In the genomic region with DNA sequence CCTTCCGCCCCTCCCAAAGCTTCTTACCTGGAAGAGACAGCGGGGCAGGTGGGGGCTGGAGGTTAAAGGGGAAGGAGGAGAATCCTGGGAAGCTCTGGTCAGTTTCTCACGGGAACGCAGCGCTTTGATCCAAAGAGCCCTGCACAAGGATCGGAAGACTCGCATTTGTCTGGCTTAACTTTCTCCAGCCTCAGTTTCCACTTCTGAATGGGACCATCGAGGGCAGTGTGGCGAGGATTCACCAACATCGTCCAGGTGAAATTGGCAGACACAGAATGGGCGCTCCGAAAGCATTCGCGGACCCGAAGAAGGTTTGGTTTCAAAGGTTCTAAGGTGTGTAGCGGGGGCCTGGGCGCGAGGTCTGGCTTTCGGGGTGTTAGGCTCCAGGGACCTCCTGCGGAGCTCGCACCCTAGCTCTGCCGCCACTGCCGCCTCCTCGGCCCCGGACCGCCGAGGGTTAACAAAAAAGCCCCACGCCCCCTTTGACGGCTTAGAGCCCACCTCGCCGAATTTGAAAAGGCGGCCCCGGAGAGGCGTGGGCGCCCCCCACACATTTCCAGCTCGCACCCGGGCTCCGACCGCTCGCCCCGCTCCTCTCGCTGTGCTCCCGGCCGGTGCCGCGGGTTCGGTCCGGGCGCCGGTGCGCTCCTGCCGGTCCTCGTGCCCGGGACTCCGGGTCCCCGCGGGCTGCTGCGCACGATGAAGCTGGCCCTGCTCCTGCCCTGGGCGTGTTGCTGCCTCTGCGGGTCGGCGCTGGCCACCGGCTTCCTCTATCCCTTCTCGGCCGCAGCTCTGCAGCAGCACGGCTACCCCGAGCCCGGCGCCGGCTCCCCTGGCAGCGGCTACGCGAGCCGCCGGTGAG, we compare ENCODE assay signal across 1 cellular context.
A peak's percentile ranks its signal among the peaks of the same experiment; 100 is the strongest.
TF ChIP-seq lines count a peak whose summit lies in the region.

A gene (plus strand): TSS at position 542 of the 862 bp plus-strand sequence. CDS start 158 bp downstream, at position 700.

TF ChIP-seq in WTC11, 78 proteins besides CTCF, POLR2A, EP300 and RAD21 (continued from another document and continues in another):
- TF ChIP-seq, protein P1, sequence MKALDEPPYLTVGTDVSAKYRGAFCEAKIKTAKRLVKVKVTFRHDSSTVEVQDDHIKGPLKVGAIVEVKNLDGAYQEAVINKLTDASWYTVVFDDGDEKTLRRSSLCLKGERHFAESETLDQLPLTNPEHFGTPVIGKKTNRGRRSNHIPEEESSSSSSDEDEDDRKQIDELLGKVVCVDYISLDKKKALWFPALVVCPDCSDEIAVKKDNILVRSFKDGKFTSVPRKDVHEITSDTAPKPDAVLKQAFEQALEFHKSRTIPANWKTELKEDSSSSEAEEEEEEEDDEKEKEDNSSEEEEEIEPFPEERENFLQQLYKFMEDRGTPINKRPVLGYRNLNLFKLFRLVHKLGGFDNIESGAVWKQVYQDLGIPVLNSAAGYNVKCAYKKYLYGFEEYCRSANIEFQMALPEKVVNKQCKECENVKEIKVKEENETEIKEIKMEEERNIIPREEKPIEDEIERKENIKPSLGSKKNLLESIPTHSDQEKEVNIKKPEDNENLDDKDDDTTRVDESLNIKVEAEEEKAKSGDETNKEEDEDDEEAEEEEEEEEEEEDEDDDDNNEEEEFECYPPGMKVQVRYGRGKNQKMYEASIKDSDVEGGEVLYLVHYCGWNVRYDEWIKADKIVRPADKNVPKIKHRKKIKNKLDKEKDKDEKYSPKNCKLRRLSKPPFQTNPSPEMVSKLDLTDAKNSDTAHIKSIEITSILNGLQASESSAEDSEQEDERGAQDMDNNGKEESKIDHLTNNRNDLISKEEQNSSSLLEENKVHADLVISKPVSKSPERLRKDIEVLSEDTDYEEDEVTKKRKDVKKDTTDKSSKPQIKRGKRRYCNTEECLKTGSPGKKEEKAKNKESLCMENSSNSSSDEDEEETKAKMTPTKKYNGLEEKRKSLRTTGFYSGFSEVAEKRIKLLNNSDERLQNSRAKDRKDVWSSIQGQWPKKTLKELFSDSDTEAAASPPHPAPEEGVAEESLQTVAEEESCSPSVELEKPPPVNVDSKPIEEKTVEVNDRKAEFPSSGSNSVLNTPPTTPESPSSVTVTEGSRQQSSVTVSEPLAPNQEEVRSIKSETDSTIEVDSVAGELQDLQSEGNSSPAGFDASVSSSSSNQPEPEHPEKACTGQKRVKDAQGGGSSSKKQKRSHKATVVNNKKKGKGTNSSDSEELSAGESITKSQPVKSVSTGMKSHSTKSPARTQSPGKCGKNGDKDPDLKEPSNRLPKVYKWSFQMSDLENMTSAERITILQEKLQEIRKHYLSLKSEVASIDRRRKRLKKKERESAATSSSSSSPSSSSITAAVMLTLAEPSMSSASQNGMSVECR (CRISPR knock-in tag; IDR thresholded peaks at IDR 0.05; ENCODE audit: borderline replicate concordance): peak; percentile 56; the same call in 1 of the 2 replicates
- TF ChIP-seq, protein P2, sequence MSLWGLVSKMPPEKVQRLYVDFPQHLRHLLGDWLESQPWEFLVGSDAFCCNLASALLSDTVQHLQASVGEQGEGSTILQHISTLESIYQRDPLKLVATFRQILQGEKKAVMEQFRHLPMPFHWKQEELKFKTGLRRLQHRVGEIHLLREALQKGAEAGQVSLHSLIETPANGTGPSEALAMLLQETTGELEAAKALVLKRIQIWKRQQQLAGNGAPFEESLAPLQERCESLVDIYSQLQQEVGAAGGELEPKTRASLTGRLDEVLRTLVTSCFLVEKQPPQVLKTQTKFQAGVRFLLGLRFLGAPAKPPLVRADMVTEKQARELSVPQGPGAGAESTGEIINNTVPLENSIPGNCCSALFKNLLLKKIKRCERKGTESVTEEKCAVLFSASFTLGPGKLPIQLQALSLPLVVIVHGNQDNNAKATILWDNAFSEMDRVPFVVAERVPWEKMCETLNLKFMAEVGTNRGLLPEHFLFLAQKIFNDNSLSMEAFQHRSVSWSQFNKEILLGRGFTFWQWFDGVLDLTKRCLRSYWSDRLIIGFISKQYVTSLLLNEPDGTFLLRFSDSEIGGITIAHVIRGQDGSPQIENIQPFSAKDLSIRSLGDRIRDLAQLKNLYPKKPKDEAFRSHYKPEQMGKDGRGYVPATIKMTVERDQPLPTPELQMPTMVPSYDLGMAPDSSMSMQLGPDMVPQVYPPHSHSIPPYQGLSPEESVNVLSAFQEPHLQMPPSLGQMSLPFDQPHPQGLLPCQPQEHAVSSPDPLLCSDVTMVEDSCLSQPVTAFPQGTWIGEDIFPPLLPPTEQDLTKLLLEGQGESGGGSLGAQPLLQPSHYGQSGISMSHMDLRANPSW (CRISPR knock-in tag; conservative IDR thresholded peaks at IDR 0.05; ENCODE audit: low read depth): 0 out of 2 replicates have a peak, but pooled peaks have one; percentile 54
- TF ChIP-seq SOX15 (CRISPR knock-in tag; IDR thresholded peaks at IDR 0.05) (no peak), PRRX2 (CRISPR knock-in tag; IDR thresholded peaks at IDR 0.05) (no peak), MXD4 (CRISPR knock-in tag; IDR thresholded peaks at IDR 0.05; ENCODE audit: borderline replicate concordance) (no peak), ZNF416 (CRISPR knock-in tag; IDR thresholded peaks at IDR 0.05) (no peak), JUN (CRISPR knock-in tag; IDR thresholded peaks at IDR 0.05) (no peak), MYBL2 (CRISPR knock-in tag; IDR thresholded peaks at IDR 0.05) (no peak; the same call in 1 of the 2 replicates), ZNF219 (CRISPR knock-in tag; IDR thresholded peaks at IDR 0.05; ENCODE audit: borderline replicate concordance) (no peak; the same call in 1 of the 2 replicates), CREM (CRISPR knock-in tag; IDR thresholded peaks at IDR 0.05) (no peak), HMGA2 (CRISPR knock-in tag; IDR thresholded peaks at IDR 0.05) (no peak), NR3C1 (CRISPR knock-in tag; conservative IDR thresholded peaks at IDR 0.05; ENCODE audit: low read depth) (no peak), KAT7 (CRISPR knock-in tag; IDR thresholded peaks at IDR 0.05; ENCODE audit: borderline replicate concordance) (0 out of 2 replicates have a peak, but pooled peaks have one; percentile 70), GABPB1 (CRISPR knock-in tag; IDR thresholded peaks at IDR 0.05) (no peak), SP1 (CRISPR knock-in tag; conservative IDR thresholded peaks at IDR 0.05) (no peak), FOXK1 (CRISPR knock-in tag; IDR thresholded peaks at IDR 0.05) (no peak), SMAD3 (CRISPR knock-in tag; IDR thresholded peaks at IDR 0.05; ENCODE audit: borderline replicate concordance) (peak; percentile 69; the same call in 1 of the 2 replicates), SMAD4 (CRISPR knock-in tag; IDR thresholded peaks at IDR 0.05) (0 out of 2 replicates have a peak, but pooled peaks have one; percentile 23)
- TF ChIP-seq, protein P3, sequence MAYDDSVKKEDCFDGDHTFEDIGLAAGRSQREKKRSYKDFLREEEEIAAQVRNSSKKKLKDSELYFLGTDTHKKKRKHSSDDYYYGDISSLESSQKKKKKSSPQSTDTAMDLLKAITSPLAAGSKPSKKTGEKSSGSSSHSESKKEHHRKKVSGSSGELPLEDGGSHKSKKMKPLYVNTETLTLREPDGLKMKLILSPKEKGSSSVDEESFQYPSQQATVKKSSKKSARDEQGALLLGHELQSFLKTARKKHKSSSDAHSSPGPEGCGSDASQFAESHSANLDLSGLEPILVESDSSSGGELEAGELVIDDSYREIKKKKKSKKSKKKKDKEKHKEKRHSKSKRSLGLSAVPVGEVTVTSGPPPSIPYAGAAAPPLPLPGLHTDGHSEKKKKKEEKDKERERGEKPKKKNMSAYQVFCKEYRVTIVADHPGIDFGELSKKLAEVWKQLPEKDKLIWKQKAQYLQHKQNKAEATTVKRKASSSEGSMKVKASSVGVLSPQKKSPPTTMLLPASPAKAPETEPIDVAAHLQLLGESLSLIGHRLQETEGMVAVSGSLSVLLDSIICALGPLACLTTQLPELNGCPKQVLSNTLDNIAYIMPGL (CRISPR knock-in tag; IDR thresholded peaks at IDR 0.05): peak; percentile 89
- TF ChIP-seq, protein P4, sequence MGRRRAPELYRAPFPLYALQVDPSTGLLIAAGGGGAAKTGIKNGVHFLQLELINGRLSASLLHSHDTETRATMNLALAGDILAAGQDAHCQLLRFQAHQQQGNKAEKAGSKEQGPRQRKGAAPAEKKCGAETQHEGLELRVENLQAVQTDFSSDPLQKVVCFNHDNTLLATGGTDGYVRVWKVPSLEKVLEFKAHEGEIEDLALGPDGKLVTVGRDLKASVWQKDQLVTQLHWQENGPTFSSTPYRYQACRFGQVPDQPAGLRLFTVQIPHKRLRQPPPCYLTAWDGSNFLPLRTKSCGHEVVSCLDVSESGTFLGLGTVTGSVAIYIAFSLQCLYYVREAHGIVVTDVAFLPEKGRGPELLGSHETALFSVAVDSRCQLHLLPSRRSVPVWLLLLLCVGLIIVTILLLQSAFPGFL (CRISPR knock-in tag; IDR thresholded peaks at IDR 0.05; ENCODE audit: borderline replicate concordance): no peak
- TF ChIP-seq, protein P5, sequence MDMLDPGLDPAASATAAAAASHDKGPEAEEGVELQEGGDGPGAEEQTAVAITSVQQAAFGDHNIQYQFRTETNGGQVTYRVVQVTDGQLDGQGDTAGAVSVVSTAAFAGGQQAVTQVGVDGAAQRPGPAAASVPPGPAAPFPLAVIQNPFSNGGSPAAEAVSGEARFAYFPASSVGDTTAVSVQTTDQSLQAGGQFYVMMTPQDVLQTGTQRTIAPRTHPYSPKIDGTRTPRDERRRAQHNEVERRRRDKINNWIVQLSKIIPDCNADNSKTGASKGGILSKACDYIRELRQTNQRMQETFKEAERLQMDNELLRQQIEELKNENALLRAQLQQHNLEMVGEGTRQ (CRISPR knock-in tag; IDR thresholded peaks at IDR 0.05): no peak
- TF ChIP-seq, protein P6, sequence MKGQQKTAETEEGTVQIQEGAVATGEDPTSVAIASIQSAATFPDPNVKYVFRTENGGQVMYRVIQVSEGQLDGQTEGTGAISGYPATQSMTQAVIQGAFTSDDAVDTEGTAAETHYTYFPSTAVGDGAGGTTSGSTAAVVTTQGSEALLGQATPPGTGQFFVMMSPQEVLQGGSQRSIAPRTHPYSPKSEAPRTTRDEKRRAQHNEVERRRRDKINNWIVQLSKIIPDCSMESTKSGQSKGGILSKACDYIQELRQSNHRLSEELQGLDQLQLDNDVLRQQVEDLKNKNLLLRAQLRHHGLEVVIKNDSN (CRISPR knock-in tag; IDR thresholded peaks at IDR 0.05): 0 out of 2 replicates have a peak, but pooled peaks have one; percentile 4
- TF ChIP-seq, protein P7, sequence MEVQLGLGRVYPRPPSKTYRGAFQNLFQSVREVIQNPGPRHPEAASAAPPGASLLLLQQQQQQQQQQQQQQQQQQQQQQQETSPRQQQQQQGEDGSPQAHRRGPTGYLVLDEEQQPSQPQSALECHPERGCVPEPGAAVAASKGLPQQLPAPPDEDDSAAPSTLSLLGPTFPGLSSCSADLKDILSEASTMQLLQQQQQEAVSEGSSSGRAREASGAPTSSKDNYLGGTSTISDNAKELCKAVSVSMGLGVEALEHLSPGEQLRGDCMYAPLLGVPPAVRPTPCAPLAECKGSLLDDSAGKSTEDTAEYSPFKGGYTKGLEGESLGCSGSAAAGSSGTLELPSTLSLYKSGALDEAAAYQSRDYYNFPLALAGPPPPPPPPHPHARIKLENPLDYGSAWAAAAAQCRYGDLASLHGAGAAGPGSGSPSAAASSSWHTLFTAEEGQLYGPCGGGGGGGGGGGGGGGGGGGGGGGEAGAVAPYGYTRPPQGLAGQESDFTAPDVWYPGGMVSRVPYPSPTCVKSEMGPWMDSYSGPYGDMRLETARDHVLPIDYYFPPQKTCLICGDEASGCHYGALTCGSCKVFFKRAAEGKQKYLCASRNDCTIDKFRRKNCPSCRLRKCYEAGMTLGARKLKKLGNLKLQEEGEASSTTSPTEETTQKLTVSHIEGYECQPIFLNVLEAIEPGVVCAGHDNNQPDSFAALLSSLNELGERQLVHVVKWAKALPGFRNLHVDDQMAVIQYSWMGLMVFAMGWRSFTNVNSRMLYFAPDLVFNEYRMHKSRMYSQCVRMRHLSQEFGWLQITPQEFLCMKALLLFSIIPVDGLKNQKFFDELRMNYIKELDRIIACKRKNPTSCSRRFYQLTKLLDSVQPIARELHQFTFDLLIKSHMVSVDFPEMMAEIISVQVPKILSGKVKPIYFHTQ (CRISPR knock-in tag; IDR thresholded peaks at IDR 0.05): no peak
- TF ChIP-seq, protein P8, sequence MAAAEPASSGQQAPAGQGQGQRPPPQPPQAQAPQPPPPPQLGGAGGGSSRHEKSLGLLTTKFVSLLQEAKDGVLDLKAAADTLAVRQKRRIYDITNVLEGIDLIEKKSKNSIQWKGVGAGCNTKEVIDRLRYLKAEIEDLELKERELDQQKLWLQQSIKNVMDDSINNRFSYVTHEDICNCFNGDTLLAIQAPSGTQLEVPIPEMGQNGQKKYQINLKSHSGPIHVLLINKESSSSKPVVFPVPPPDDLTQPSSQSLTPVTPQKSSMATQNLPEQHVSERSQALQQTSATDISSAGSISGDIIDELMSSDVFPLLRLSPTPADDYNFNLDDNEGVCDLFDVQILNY (CRISPR knock-in tag; IDR thresholded peaks at IDR 0.05): no peak
- TF ChIP-seq, protein P9, sequence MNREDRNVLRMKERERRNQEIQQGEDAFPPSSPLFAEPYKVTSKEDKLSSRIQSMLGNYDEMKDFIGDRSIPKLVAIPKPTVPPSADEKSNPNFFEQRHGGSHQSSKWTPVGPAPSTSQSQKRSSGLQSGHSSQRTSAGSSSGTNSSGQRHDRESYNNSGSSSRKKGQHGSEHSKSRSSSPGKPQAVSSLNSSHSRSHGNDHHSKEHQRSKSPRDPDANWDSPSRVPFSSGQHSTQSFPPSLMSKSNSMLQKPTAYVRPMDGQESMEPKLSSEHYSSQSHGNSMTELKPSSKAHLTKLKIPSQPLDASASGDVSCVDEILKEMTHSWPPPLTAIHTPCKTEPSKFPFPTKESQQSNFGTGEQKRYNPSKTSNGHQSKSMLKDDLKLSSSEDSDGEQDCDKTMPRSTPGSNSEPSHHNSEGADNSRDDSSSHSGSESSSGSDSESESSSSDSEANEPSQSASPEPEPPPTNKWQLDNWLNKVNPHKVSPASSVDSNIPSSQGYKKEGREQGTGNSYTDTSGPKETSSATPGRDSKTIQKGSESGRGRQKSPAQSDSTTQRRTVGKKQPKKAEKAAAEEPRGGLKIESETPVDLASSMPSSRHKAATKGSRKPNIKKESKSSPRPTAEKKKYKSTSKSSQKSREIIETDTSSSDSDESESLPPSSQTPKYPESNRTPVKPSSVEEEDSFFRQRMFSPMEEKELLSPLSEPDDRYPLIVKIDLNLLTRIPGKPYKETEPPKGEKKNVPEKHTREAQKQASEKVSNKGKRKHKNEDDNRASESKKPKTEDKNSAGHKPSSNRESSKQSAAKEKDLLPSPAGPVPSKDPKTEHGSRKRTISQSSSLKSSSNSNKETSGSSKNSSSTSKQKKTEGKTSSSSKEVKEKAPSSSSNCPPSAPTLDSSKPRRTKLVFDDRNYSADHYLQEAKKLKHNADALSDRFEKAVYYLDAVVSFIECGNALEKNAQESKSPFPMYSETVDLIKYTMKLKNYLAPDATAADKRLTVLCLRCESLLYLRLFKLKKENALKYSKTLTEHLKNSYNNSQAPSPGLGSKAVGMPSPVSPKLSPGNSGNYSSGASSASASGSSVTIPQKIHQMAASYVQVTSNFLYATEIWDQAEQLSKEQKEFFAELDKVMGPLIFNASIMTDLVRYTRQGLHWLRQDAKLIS (CRISPR knock-in tag; IDR thresholded peaks at IDR 0.05; ENCODE audit: borderline replicate concordance): no peak
- TF ChIP-seq, protein P10, sequence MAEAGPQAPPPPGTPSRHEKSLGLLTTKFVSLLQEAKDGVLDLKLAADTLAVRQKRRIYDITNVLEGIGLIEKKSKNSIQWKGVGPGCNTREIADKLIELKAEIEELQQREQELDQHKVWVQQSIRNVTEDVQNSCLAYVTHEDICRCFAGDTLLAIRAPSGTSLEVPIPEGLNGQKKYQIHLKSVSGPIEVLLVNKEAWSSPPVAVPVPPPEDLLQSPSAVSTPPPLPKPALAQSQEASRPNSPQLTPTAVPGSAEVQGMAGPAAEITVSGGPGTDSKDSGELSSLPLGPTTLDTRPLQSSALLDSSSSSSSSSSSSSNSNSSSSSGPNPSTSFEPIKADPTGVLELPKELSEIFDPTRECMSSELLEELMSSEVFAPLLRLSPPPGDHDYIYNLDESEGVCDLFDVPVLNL (CRISPR knock-in tag; IDR thresholded peaks at IDR 0.05; ENCODE audit: borderline replicate concordance, low read depth): no peak
- TF ChIP-seq, protein P11, sequence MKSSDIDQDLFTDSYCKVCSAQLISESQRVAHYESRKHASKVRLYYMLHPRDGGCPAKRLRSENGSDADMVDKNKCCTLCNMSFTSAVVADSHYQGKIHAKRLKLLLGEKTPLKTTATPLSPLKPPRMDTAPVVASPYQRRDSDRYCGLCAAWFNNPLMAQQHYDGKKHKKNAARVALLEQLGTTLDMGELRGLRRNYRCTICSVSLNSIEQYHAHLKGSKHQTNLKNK (CRISPR knock-in tag; IDR thresholded peaks at IDR 0.05): no peak
